In the genomic region with DNA sequence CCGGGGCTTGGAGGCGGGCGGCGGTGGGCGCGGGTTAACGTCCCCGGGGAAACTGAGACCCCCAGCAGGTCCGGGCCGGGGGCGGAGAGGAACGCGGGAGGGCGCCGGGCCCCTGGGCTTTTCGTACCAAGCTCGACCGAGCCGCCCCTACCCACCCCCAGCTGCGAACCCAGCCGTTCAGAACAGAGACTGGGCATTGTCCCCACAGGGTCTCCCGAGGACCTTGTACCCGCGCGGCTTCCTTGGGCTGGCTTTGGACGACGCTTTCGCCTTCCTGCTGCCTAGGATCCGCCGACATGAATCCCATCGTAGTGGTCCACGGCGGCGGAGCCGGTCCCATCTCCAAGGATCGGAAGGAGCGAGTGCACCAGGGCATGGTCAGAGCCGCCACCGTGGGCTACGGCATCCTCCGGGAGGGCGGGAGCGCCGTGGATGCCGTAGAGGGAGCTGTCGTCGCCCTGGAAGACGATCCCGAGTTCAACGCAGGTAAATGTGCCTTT, we compare ENCODE assay signal across 8 cellular contexts. TPM values are rescaled to one million over a fixed set of nuclear protein-coding genes. Genes with fewer than 3 reads are reported as not detected.
DNase-seq lines count a peak whose midpoint lies in the region; ATAC-seq and TF ChIP-seq lines count a peak whose summit lies in the region.

No MANE protein-coding gene starts in this region.

- peak; percentile 45 to 60 for DNase-seq in Caco-2
- peak; percentile 42 for DNase-seq in WERI-Rb-1
- DNase-seq in naive thymus-derived CD8-positive, alpha-beta T cell, result peak in 4 of 10 donors; percentile 1 to 14 (median 10)
- DNase-seq in hepatic stellate cell (ENCODE audit: low spot score), result no peak
- DNase-seq in activated gamma-delta T cell treated with Interleukin-2 at 50 U/mL for 16 hours, result no peak

- POLR2A ChIA-PET in Caco-2 (lab: Charles Lee), result interaction anchor here (0.7 kb wide), 1 partner anchor 293 kb away, joined by 3 read pairs; no protein-coding TSS in a partner anchor
- POLR2A ChIA-PET in naive thymus-derived CD8-positive, alpha-beta T cell (lab: Charles Lee), result interaction anchor here (0.6 to 1.8 kb wide), 4 partner anchors 15 to 543 kb away, joined by 3 to 10 read pairs (median 4); partner anchors contain the start of gene SLC3A2

- H3K27ac Mint-ChIP-seq in Caco-2 (ENCODE audit: unreplicated experiment), result peak overlapping the region; percentile 87
- peak overlapping the region in 7 of 10 donors; percentile 0 to 80 (median 28) for H3K27ac Mint-ChIP-seq in naive thymus-derived CD8-positive, alpha-beta T cell

- H3K27me3 ChIP-seq in Caco-2 (replicated peaks; ENCODE audit: control insufficient read depth, insufficient read depth, low read length), result no peaks in the 10 kb centered on the region
- H3K27me3 ChIP-seq in WERI-Rb-1 (ENCODE audit: insufficient read depth, low read depth, severe bottlenecking), result no peaks in the 10 kb centered on the region
- peaks cover 0 to 3% of the 10 kb centered on the region in 2 donors for H3K27me3 ChIP-seq in esophagus (ENCODE audit: control insufficient read depth in 1 of 2, insufficient read depth in 2 of 2, low read length in 2 of 2)

- peaks cover 8% of the 10 kb centered on the region; the same call in 1 of the 2 replicates for H3K4me1 ChIP-seq in Caco-2
- H3K4me1 ChIP-seq in esophagus (ENCODE audit: control insufficient read depth in 2 of 2, insufficient read depth in 2 of 2, low read length in 1 of 2), result peaks cover 2 to 6% of the 10 kb centered on the region in 2 donors

- H3K27ac ChIP-seq in WERI-Rb-1, result peak overlapping the region; percentile 88
- no peak overlapping the region for H3K27ac ChIP-seq in esophagus (ENCODE audit: low read depth in 2 of 2, low read length in 1 of 2)

- CTCF ChIA-PET in Caco-2 (lab: Charles Lee), result interaction anchor here (0.8 to 1.6 kb wide), 7 partner anchors 26 to 254 kb away, joined by 3 to 6 read pairs (median 5); partner anchors contain the start of gene TUT1

- peak overlapping the region; percentile 95 for H3K4me3 Mint-ChIP-seq in Caco-2 (ENCODE audit: unreplicated experiment)
- H3K4me3 Mint-ChIP-seq in naive thymus-derived CD8-positive, alpha-beta T cell, result peak overlapping the region; percentile 82 to 96 (median 90)

- TF ChIP-seq CTCF in Caco-2 (IDR thresholded peaks at IDR 0.05; ENCODE audit: insufficient read depth in 1 of 2, low read depth in 1 of 2, low read length in 1 of 2, severe bottlenecking in 1 of 2, unreplicated experiment in 1 of 2) (peak in 1 of 2 experiments; percentile 8), WERI-Rb-1 (IDR thresholded peaks at IDR 0.05; ENCODE audit: low read depth, low read length) (no peak)

- no peaks in the 10 kb centered on the region for H3K27me3 Mint-ChIP-seq in Caco-2 (ENCODE audit: insufficient read depth, unreplicated experiment)
- H3K27me3 Mint-ChIP-seq in naive thymus-derived CD8-positive, alpha-beta T cell, result peaks cover 0 to 11% (median 2%) of the 10 kb centered on the region in 5 donors

- no peaks in the 10 kb centered on the region for H3K9me3 Mint-ChIP-seq in Caco-2 (ENCODE audit: unreplicated experiment)
- H3K9me3 Mint-ChIP-seq in naive thymus-derived CD8-positive, alpha-beta T cell, result no peaks in the 10 kb centered on the region

- 1 to 2% methylated on average over 50 of the region's 50 CpGs for WGBS in esophagus, 2 donors

- BruUV-seq in Caco-2 (replicated peaks; lab: Mats Ljungman, UMichigan), result no TSS peak

- intact Hi-C loops in Caco-2 (cut with micrococcal nuclease; ENCODE audit: unreplicated experiment), result no loop called here

- H3K36me3 ChIP-seq in Caco-2 (ENCODE audit: control insufficient read depth, insufficient read depth, low read length) (no peaks in the 10 kb centered on the region), WERI-Rb-1 (peaks cover 39% of the 10 kb centered on the region), esophagus (ENCODE audit: control insufficient read depth in 2 of 2, insufficient read depth in 2 of 2, low read length in 1 of 2) (no peaks in the 10 kb centered on the region)

- peaks cover 33% of the 10 kb centered on the region for H3K4me1 Mint-ChIP-seq in Caco-2 (ENCODE audit: low read depth, unreplicated experiment)
- H3K4me1 Mint-ChIP-seq in naive thymus-derived CD8-positive, alpha-beta T cell, result peaks cover 11 to 24% (median 19%) of the 10 kb centered on the region in 4 donors

- H3K36me3 Mint-ChIP-seq in Caco-2 (ENCODE audit: insufficient read depth, unreplicated experiment), result peaks cover 17% of the 10 kb centered on the region
- no peaks in the 10 kb centered on the region for H3K36me3 Mint-ChIP-seq in naive thymus-derived CD8-positive, alpha-beta T cell

- H3K4me3 ChIP-seq in Caco-2 (ENCODE audit: low read depth, low read length), result peak overlapping the region; percentile 88
- H3K4me3 ChIP-seq in WERI-Rb-1 (ENCODE audit: low read depth, low read length), result peak overlapping the region; percentile 94
- H3K4me3 ChIP-seq in esophagus (ENCODE audit: low read depth in 1 of 2, low read length in 2 of 2), result peak overlapping the region; percentile 54 to 58

- H3K9me3 ChIP-seq in Caco-2 (no peaks in the 10 kb centered on the region), WERI-Rb-1 (ENCODE audit: severe bottlenecking) (no peaks in the 10 kb centered on the region), esophagus (ENCODE audit: control insufficient read depth in 2 of 2, insufficient read depth in 1 of 2, low read depth in 1 of 2, low read length in 1 of 2) (no peaks in the 10 kb centered on the region)

- ATAC-seq in HG03045 (IDR thresholded peaks at IDR 0.05; ENCODE audit: unreplicated experiment), result peak; percentile 29
- peak; percentile 47 to 51 for ATAC-seq in naive thymus-derived CD8-positive, alpha-beta T cell
- no peak for ATAC-seq in GM19455 (IDR thresholded peaks at IDR 0.05; ENCODE audit: unreplicated experiment)

RNA-seq across cellular contexts. Expression of gene ASRGL1, which starts 0.5 kb away (rescaled TPM):
- 41.1 and 43.3 TPM in 2 replicates for total RNA-seq in Caco-2 (2022)
- 1 to 10 TPM in 1 of 2 donors, under 1 TPM in 1; 0.45 to 1.3 TPM for polyA plus RNA-seq in esophagus
- 1 to 10 TPM; 2.8 to 7.5 TPM for total RNA-seq in naive thymus-derived CD8-positive, alpha-beta T cell
- polyA plus RNA-seq in naive thymus-derived CD8-positive, alpha-beta T cell, result 10 to 100 TPM in 1 of 3 donors, 1 to 10 TPM in 2; 5.1 to 13.3 (median 6.0) TPM

RNA-seq across cellular contexts. Expression of gene SCGB1D4, which starts 38.9 kb away (rescaled TPM):
- not detected in 2 replicates for total RNA-seq in Caco-2 (2022)
- not detected for polyA plus RNA-seq in esophagus
- total RNA-seq in naive thymus-derived CD8-positive, alpha-beta T cell, result not detected
- not detected for polyA plus RNA-seq in naive thymus-derived CD8-positive, alpha-beta T cell

Comparison
In these comparisons a context has a peak if more than half of its experiments do, and no peak if none do; other contexts are left out.
1. DNase-seq: peak in Caco-2 (2 of 2) and WERI-Rb-1 (single experiment); none in hepatic stellate cell (single experiment) and activated gamma-delta T cell treated with Interleukin-2 at 50 U/mL for 16 hours (single experiment).
2. Peak in every context shown above with its lines, with median percentiles within 50 percentile points of each other: H3K4me3 ChIP-seq.